Comparison of ENCODE assay signal across 15 cellular contexts in genomic region chr11:89495951-89496350, GRCh38. TPM values are rescaled to one million over a fixed set of nuclear protein-coding genes. Genes with fewer than 3 reads are reported as not detected.
DNase-seq lines count a peak whose midpoint lies in the region; ATAC-seq and TF ChIP-seq lines count a peak whose summit lies in the region.
"Had no signal": no experiment of that assay in that cellular context is flagged by ENCODE, and none has a peak within 500 bp of the region (broad histone marks: within the 10 kb centered on the region; RNA-seq: fewer than 3 reads in every experiment).

No MANE protein-coding gene starts in this region.

- H3K9me3 ChIP-seq in right cardiac atrium (ENCODE audit: control insufficient read depth, low read length) (no peaks in the 10 kb centered on the region), transverse colon (no peaks in the 10 kb centered on the region)

- in situ Hi-C loops in transverse colon (cut with MboI; ENCODE audit: low pct_ligation_motif_present in 1 of 4, low pct_unique_long_range_greater_than_20kb in 1 of 4, low sequenced_read_pairs in 3 of 4), result no loop called here

- H3K27me3 ChIP-seq in right cardiac atrium (ENCODE audit: control insufficient read depth, insufficient read depth) (no peaks in the 10 kb centered on the region), transverse colon (peaks cover 19% of the 10 kb centered on the region)
- H3K27me3 ChIP-seq: dorsolateral prefrontal cortex had no signal

- DNase-seq in HPDE6-E6E7 (ENCODE audit: extremely low spot score) (peak; percentile 4), astrocyte of the hippocampus (ENCODE audit: low read depth, low spot score) (peak; percentile 97), right cardiac atrium (peak in 2 of 3 donors; percentile 28 to 53), smooth muscle cell of the brain vasculature (ENCODE audit: low read depth, low spot score) (peak; percentile 57), transverse colon (no peak), substantia nigra (lab: John Stamatoyannopoulos, UW) (no peak)
- DNase-seq: activated T-cell treated with anti-CD3 and anti-CD28 coated beads for 4 hours; dorsolateral prefrontal cortex; NCI-H510A; small intestine; stimulated activated naive CD4-positive, alpha-beta T cell treated with Interleukin-2 at 50 U/mL for 16 hours; T-helper 2 cell had no signal

- H3K4me1 ChIP-seq in right cardiac atrium (ENCODE audit: control insufficient read depth, insufficient read depth, low read length) (no peaks in the 10 kb centered on the region), transverse colon (peaks cover 0 to 3% (median 3%) of the 10 kb centered on the region in 4 donors)

- no peaks in the 10 kb centered on the region for H3K36me3 ChIP-seq in transverse colon

- no peak overlapping the region for H3K27ac ChIP-seq in right cardiac atrium (ENCODE audit: low read length)
- H3K27ac ChIP-seq in transverse colon, result no peak overlapping the region
- H3K27ac ChIP-seq in substantia nigra (ENCODE audit: low read depth, low read length, poor library complexity, severe bottlenecking), result no peak overlapping the region
- H3K27ac ChIP-seq: dorsolateral prefrontal cortex had no signal

- ATAC-seq in right cardiac atrium (peak; percentile 32 to 73), GM21423 (IDR thresholded peaks at IDR 0.05; ENCODE audit: unreplicated experiment) (no peak), GM21576 (IDR thresholded peaks at IDR 0.05; ENCODE audit: unreplicated experiment) (no peak)

- TF ChIP-seq EP300 in transverse colon (IDR thresholded peaks at IDR 0.05; ENCODE audit: low read depth), result no peak

- intact Hi-C loops in right cardiac atrium (cut with DNase I), result no loop called here
- intact Hi-C loops in transverse colon (cut with DNase I; ENCODE audit: low total_unique reads), result no loop called here

- TF ChIP-seq POLR2A in transverse colon (IDR thresholded peaks at IDR 0.05), result no peak

- H3K4me3 ChIP-seq in right cardiac atrium (ENCODE audit: low read length) (no peak overlapping the region), transverse colon (no peak overlapping the region)
- H3K4me3 ChIP-seq: dorsolateral prefrontal cortex had no signal

- WGBS in right cardiac atrium, result 42% methylated on average over 3 of the region's 3 CpGs
- 61 to 63% methylated on average over 2 to 3 of the region's 3 CpGs for WGBS in transverse colon (ENCODE audit: low coverage in 1 of 2), 2 donors

- no peak for TF ChIP-seq CTCF in transverse colon (IDR thresholded peaks at IDR 0.05)

RNA-seq across cellular contexts. Expression of gene NOX4, which starts 4.8 kb away (rescaled TPM):
- total RNA-seq in right cardiac atrium, result 1 to 10 TPM; 4.9 to 9.3 (median 7.9) TPM
- 4.7 TPM for polyA plus RNA-seq in right cardiac atrium
- 1 to 10 TPM in 3 of 4 donors, not detected in 1; 2.6 to 3.0 (median 2.9) TPM for total RNA-seq in transverse colon
- total RNA-seq: G401 had no signal

Comparison
In these comparisons a context has a peak if more than half of its experiments do, and no peak if none do; other contexts are left out.
1. DNase-seq: peak in HPDE6-E6E7 (single experiment), astrocyte of the hippocampus (single experiment), right cardiac atrium (2 of 3) and smooth muscle cell of the brain vasculature (single experiment); none in transverse colon (single experiment) and substantia nigra (0 of 49).
2. ATAC-seq: peak in right cardiac atrium (2 of 2); none in GM21423 (single experiment) and GM21576 (single experiment).